Comparison of ENCODE assay signal across 15 cellular contexts in the genomic region with DNA sequence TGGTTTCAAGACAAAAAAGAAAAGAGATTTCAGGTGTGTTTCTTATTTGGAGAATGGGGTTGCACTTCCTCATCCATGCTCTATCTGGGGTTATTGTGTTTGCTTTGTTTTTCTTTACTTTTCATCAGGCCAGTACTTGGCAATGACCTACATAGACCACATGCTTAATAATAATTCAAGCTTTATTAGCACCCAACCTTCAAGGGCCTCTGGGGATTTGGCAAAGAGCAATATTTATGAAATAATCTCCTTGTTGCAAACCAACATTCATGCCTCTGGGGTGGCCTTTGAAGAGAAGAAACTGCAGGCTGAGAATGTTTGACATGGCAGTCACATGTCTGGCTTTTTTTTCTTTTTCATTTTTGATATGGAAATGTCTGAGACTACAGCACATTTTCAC.
DNase-seq lines count a peak whose midpoint lies in the region; ATAC-seq and TF ChIP-seq lines count a peak whose summit lies in the region.
"Had no signal": no experiment of that assay in that cellular context is flagged by ENCODE, and none has a peak within 500 bp of the region (broad histone marks: within the 10 kb centered on the region; RNA-seq: fewer than 3 reads in every experiment).

No MANE protein-coding gene starts in this region.

- H3K27ac Mint-ChIP-seq in effector memory CD8-positive, alpha-beta T cell, result no peak overlapping the region
- H3K27ac Mint-ChIP-seq: GM23338, H9 had no signal

- ATAC-seq in Right ventricle myocardium inferior, result no peak
- no peak for ATAC-seq in effector memory CD8-positive, alpha-beta T cell (replicated peaks)
- ATAC-seq: GM23338, HepG2 had no signal

- no peaks in the 10 kb centered on the region for H3K27me3 Mint-ChIP-seq in effector memory CD8-positive, alpha-beta T cell

- H3K27me3 ChIP-seq in left ventricle myocardium inferior (ENCODE audit: low read depth) (no peaks in the 10 kb centered on the region), H7 (ENCODE audit: control insufficient read depth, insufficient read depth, low read length) (no peaks in the 10 kb centered on the region)
- H3K27me3 ChIP-seq: BLaER1 treated with 17β-estradiol and CSF1 and Interleukin-3, amounts not matched to agents 10 nM and 100 nM had no signal

- H3K4me3 Mint-ChIP-seq in effector memory CD8-positive, alpha-beta T cell, result no peak overlapping the region
- H3K4me3 Mint-ChIP-seq: CD4-positive, CD25-positive, alpha-beta regulatory T cell; GM23338; H9 had no signal

- H3K9me3 ChIP-seq in left ventricle myocardium inferior (replicated peaks), result peaks cover 7% of the 10 kb centered on the region

- peaks cover 8% of the 10 kb centered on the region for H3K4me1 ChIP-seq in left ventricle myocardium inferior
- H3K4me1 ChIP-seq: BLaER1 treated with 17β-estradiol and CSF1 and Interleukin-3, amounts not matched to agents 10 nM and 100 nM had no signal

- intact Hi-C loops in left ventricle myocardium inferior (cut with micrococcal nuclease), result no loop called here
- intact Hi-C loops in Right ventricle myocardium inferior (cut with DNase I), result loop anchor here (5.0 to 10.0 kb wide), 2 partner anchors 67 to 284 kb away; partner anchors contain the start of gene SNRK

- in situ Hi-C loops in SK-MEL-5 (cut with HindIII; ENCODE audit: low pct_unique_long_range_greater_than_20kb, low sequenced_read_pairs), result no loop called here

- H3K9me3 Mint-ChIP-seq in effector memory CD8-positive, alpha-beta T cell, result no peaks in the 10 kb centered on the region
- H3K9me3 Mint-ChIP-seq: CD4-positive, CD25-positive, alpha-beta regulatory T cell had no signal

- DNase-seq in left ventricle myocardium inferior, result no peak
- DNase-seq in Right ventricle myocardium inferior (ENCODE audit: missing footprints), result no peak
- DNase-seq in SK-MEL-5 (ENCODE audit: low read depth, low spot score), result peak; percentile 4
- DNase-seq in foreskin melanocyte, result peak; percentile 76
- no peak for DNase-seq in effector memory CD8-positive, alpha-beta T cell
- no peak for DNase-seq in midbrain (lab: John Stamatoyannopoulos, UW)
- no peak for DNase-seq in H7
- DNase-seq: ACHN; CD4-positive, CD25-positive, alpha-beta regulatory T cell; COR-L47; GF-D8; H9 had no signal

- H3K4me3 ChIP-seq in left ventricle myocardium inferior (no peak overlapping the region), H7 (ENCODE audit: insufficient read depth, low read depth, low read length) (no peak overlapping the region)
- H3K4me3 ChIP-seq: BLaER1 treated with 17β-estradiol and CSF1 and Interleukin-3, amounts not matched to agents 10 nM and 100 nM; GM23338 had no signal

- H3K27ac ChIP-seq in left ventricle myocardium inferior (replicated peaks), result peak overlapping the region; percentile 68
- H3K27ac ChIP-seq: BLaER1 treated with 17β-estradiol and CSF1 and Interleukin-3, amounts not matched to agents 10 nM and 100 nM had no signal

- peaks cover 19 to 20% of the 10 kb centered on the region in 2 donors for H3K4me1 Mint-ChIP-seq in effector memory CD8-positive, alpha-beta T cell (ENCODE audit: low read depth in 2 of 2)
- H3K4me1 Mint-ChIP-seq: GM23338, H9 had no signal

- H3K36me3 ChIP-seq in left ventricle myocardium inferior (no peaks in the 10 kb centered on the region), H7 (replicated peaks; ENCODE audit: control insufficient read depth, insufficient read depth, low read length) (no peaks in the 10 kb centered on the region)
- H3K36me3 ChIP-seq: BLaER1 treated with 17β-estradiol and CSF1 and Interleukin-3, amounts not matched to agents 10 nM and 100 nM had no signal

- no peaks in the 10 kb centered on the region for H3K36me3 Mint-ChIP-seq in effector memory CD8-positive, alpha-beta T cell (ENCODE audit: insufficient read depth)

- TF ChIP-seq CTCF in left ventricle myocardium inferior (IDR thresholded peaks at IDR 0.05; ENCODE audit: borderline replicate concordance), result no peak

Comparison
In these comparisons a context has a peak if more than half of its experiments do, and no peak if none do; other contexts are left out.
1. DNase-seq: peak in SK-MEL-5 (single experiment) and foreskin melanocyte (single experiment); none in left ventricle myocardium inferior (single experiment), Right ventricle myocardium inferior (single experiment), effector memory CD8-positive, alpha-beta T cell (0 of 3), midbrain (single experiment) and H7 (single experiment).